Comparison of ENCODE assay signal across 14 cellular contexts in genomic region chr1:31768939-31769704, GRCh38. TPM values are rescaled to one million over a fixed set of nuclear protein-coding genes. Genes with fewer than 3 reads are reported as not detected.
DNase-seq lines count a peak whose midpoint lies in the region; ATAC-seq and TF ChIP-seq lines count a peak whose summit lies in the region.
"Had no signal": no experiment of that assay in that cellular context is flagged by ENCODE, and none has a peak within 500 bp of the region (broad histone marks: within the 10 kb centered on the region; RNA-seq: fewer than 3 reads in every experiment).

No MANE protein-coding gene starts in this region.

- H3K79me2 ChIP-seq in SK-N-SH (ENCODE audit: insufficient read depth): no peaks in the 10 kb centered on the region

- no peak overlapping the region for H3K27ac Mint-ChIP-seq in activated CD8-positive, alpha-beta T cell treated with anti-CD3 and anti-CD28 coated beads for 36 hours
- H3K27ac Mint-ChIP-seq in activated CD8-positive, alpha-beta T cell treated with anti-CD3 and anti-CD28 coated beads, Interleukin-2, amount 10 ng/mL, durations not matched to agents 7 days and 5 days: no peak overlapping the region

- no peak overlapping the region for H3K9ac ChIP-seq in SK-N-SH

- CTCF ChIA-PET in activated CD8-positive, alpha-beta T cell treated with anti-CD3 and anti-CD28 coated beads for 36 hours (lab: Charles Lee): interaction anchor here (2.0 to 14.2 kb wide), 2 partner anchors 9 to 19 kb away, joined by 5 to 129 read pairs; no protein-coding TSS in a partner anchor
- CTCF ChIA-PET in activated CD8-positive, alpha-beta T cell treated with anti-CD3 and anti-CD28 coated beads, Interleukin-2, amount 10 ng/mL, durations not matched to agents 7 days and 5 days (lab: Charles Lee): interaction anchor here (1.5 kb wide), 1 partner anchor 20 kb away, joined by 4 read pairs; no protein-coding TSS in a partner anchor
- CTCF ChIA-PET in SK-N-SH (lab: Yijun Ruan, JAX): interaction anchor here (1.3 to 25.0 kb wide), 4 partner anchors 16 to 195 kb away, joined by 3 to 707 read pairs (median 16); no protein-coding TSS in a partner anchor

- no peaks in the 10 kb centered on the region for H3K9me3 Mint-ChIP-seq in activated CD8-positive, alpha-beta T cell treated with anti-CD3 and anti-CD28 coated beads for 36 hours
- no peaks in the 10 kb centered on the region for H3K9me3 Mint-ChIP-seq in activated CD8-positive, alpha-beta T cell treated with anti-CD3 and anti-CD28 coated beads, Interleukin-2, amount 10 ng/mL, durations not matched to agents 7 days and 5 days (ENCODE audit: insufficient read depth)

- no peaks in the 10 kb centered on the region for H3K9me2 ChIP-seq in SK-N-SH

- H3K4me2 ChIP-seq in SK-N-SH: peak overlapping the region; percentile 13; the same call in 1 of the 2 replicates

- intact Hi-C loops in activated CD8-positive, alpha-beta T cell treated with anti-CD3 and anti-CD28 coated beads for 36 hours (cut with micrococcal nuclease): loop anchor here (10.0 kb wide), 1 partner anchor 54 kb away; no protein-coding TSS in a partner anchor
- intact Hi-C loops in left colon (cut with DNase I, micrococcal nuclease): no loop called here

- H3K27ac ChIP-seq in SK-N-SH (ENCODE audit: low read depth in 2 of 2, low read length in 1 of 2): peak overlapping the region in 1 of 2 experiments; percentile 97; a peak in 2 of 4 replicates
- H3K27ac ChIP-seq: epithelial cell of prostate, pancreas had no signal

- no peaks in the 10 kb centered on the region for H3K36me3 Mint-ChIP-seq in activated CD8-positive, alpha-beta T cell treated with anti-CD3 and anti-CD28 coated beads for 36 hours (ENCODE audit: low read depth)
- no peaks in the 10 kb centered on the region for H3K36me3 Mint-ChIP-seq in activated CD8-positive, alpha-beta T cell treated with anti-CD3 and anti-CD28 coated beads, Interleukin-2, amount 10 ng/mL, durations not matched to agents 7 days and 5 days (ENCODE audit: low read depth)

- 59% methylated on average over 5 of the region's 5 CpGs for WGBS in SK-N-SH (ENCODE audit: low lambda C conversion rate)

- no peak for TF ChIP-seq CTCF in activated CD8-positive, alpha-beta T cell treated with anti-CD3 and anti-CD28 coated beads for 36 hours (IDR thresholded peaks at IDR 0.05)
- no peak for TF ChIP-seq CTCF in SK-N-SH (IDR thresholded peaks at IDR 0.05)

- H3F3A ChIP-seq in SK-N-SH (replicated peaks; ENCODE audit: insufficient read depth): peaks cover 5% of the 10 kb centered on the region

- peak; percentile 31 for DNase-seq in activated CD8-positive, alpha-beta T cell treated with anti-CD3 and anti-CD28 coated beads for 36 hours
- DNase-seq in activated CD8-positive, alpha-beta T cell treated with anti-CD3 and anti-CD28 coated beads, Interleukin-2, amount 10 ng/mL, durations not matched to agents 7 days and 5 days: no peak
- DNase-seq in GF-D8 (lab: John Stamatoyannopoulos, UW) (peak; percentile 2), SK-N-SH (no peak), left colon (no peak)
- DNase-seq: hippocampal formation, NCI-H1436 had no signal

- H3K36me3 ChIP-seq in SK-N-SH (replicated peaks in 1 of 2; ENCODE audit: control insufficient read depth in 1 of 2, insufficient read depth in 2 of 2, low read length in 1 of 2): no peaks in the 10 kb centered on the region
- H3K36me3 ChIP-seq: pancreas had no signal

- peaks cover 0 to 83% of the 10 kb centered on the region in 2 experiments; a peak in 3 of 4 replicates for H3K4me1 ChIP-seq in SK-N-SH (ENCODE audit: control insufficient read depth in 1 of 2, insufficient read depth in 2 of 2, low read depth in 1 of 2, low read length in 1 of 2)

- TF ChIP-seq EP300 in SK-N-SH (IDR thresholded peaks at IDR 0.05; ENCODE audit: borderline replicate concordance in 1 of 2, low read depth in 1 of 2, low read length in 1 of 2): no peak

- H3K27me3 ChIP-seq in SK-N-SH (ENCODE audit: insufficient read depth): no peaks in the 10 kb centered on the region

- H2AFZ ChIP-seq in SK-N-SH (ENCODE audit: low read depth): no peak overlapping the region

- H3K4me3 ChIP-seq in SK-N-SH (ENCODE audit: low read depth in 2 of 2, low read length in 1 of 2): no peak overlapping the region
- H3K4me3 ChIP-seq: lung, pancreas had no signal

- H3K9me3 ChIP-seq in SK-N-SH: no peaks in the 10 kb centered on the region
- H3K9me3 ChIP-seq: pancreas had no signal

- peaks cover 48% of the 10 kb centered on the region for H3K4me1 Mint-ChIP-seq in activated CD8-positive, alpha-beta T cell treated with anti-CD3 and anti-CD28 coated beads for 36 hours (ENCODE audit: low read depth)
- peaks cover 27% of the 10 kb centered on the region for H3K4me1 Mint-ChIP-seq in activated CD8-positive, alpha-beta T cell treated with anti-CD3 and anti-CD28 coated beads, Interleukin-2, amount 10 ng/mL, durations not matched to agents 7 days and 5 days (ENCODE audit: low read depth)

- peak; percentile 45 for ATAC-seq in activated CD8-positive, alpha-beta T cell treated with anti-CD3 and anti-CD28 coated beads for 36 hours
- no peak for ATAC-seq in activated CD8-positive, alpha-beta T cell treated with anti-CD3 and anti-CD28 coated beads, Interleukin-2, amount 10 ng/mL, durations not matched to agents 7 days and 5 days
- ATAC-seq in left colon (peak; percentile 18), HG03045 (IDR thresholded peaks at IDR 0.05; ENCODE audit: unreplicated experiment) (no peak), GM21529 (IDR thresholded peaks at IDR 0.05; ENCODE audit: unreplicated experiment) (no peak), GM21619 (IDR thresholded peaks at IDR 0.05; ENCODE audit: unreplicated experiment) (no peak)

- H4K20me1 ChIP-seq in SK-N-SH (ENCODE audit: insufficient read depth): no peaks in the 10 kb centered on the region

- H3K4me3 Mint-ChIP-seq in activated CD8-positive, alpha-beta T cell treated with anti-CD3 and anti-CD28 coated beads for 36 hours: no peak overlapping the region
- no peak overlapping the region for H3K4me3 Mint-ChIP-seq in activated CD8-positive, alpha-beta T cell treated with anti-CD3 and anti-CD28 coated beads, Interleukin-2, amount 10 ng/mL, durations not matched to agents 7 days and 5 days

- TF ChIP-seq RAD21 in SK-N-SH (IDR thresholded peaks at IDR 0.05; ENCODE audit: low read length): no peak

- POLR2A ChIA-PET in activated CD8-positive, alpha-beta T cell treated with anti-CD3 and anti-CD28 coated beads for 36 hours (lab: Charles Lee): interaction anchor here (0.8 to 1.7 kb wide), 3 partner anchors 15 to 170 kb away, joined by 3 to 5 read pairs (median 3); no protein-coding TSS in a partner anchor
- POLR2A ChIA-PET in activated CD8-positive, alpha-beta T cell treated with anti-CD3 and anti-CD28 coated beads, Interleukin-2, amount 10 ng/mL, durations not matched to agents 7 days and 5 days (lab: Charles Lee): no interaction called here
- POLR2A ChIA-PET in SK-N-SH (lab: Yijun Ruan, JAX): interaction anchor here (1.4 to 2.2 kb wide), 2 partner anchors 14 to 20 kb away, joined by 13 to 67 read pairs; no protein-coding TSS in a partner anchor

- H3K27me3 Mint-ChIP-seq in activated CD8-positive, alpha-beta T cell treated with anti-CD3 and anti-CD28 coated beads for 36 hours: peaks cover 19% of the 10 kb centered on the region
- H3K27me3 Mint-ChIP-seq in activated CD8-positive, alpha-beta T cell treated with anti-CD3 and anti-CD28 coated beads, Interleukin-2, amount 10 ng/mL, durations not matched to agents 7 days and 5 days (ENCODE audit: low read depth): peaks cover 60% of the 10 kb centered on the region

TF ChIP-seq in SK-N-SH, 30 proteins besides CTCF, POLR2A, EP300 and RAD21:
- TF ChIP-seq GATA2 (CRISPR knock-in tag; IDR thresholded peaks at IDR 0.05) (peak; percentile 15; the same call in 1 of the 2 replicates), IRF3 (IDR thresholded peaks at IDR 0.05; ENCODE audit: low read depth, low read length) (no peak)

RNA-seq across cellular contexts. Expression of gene ADGRB2, which starts 5.0 kb away (rescaled TPM):
- total RNA-seq in activated CD8-positive, alpha-beta T cell treated with anti-CD3 and anti-CD28 coated beads for 36 hours: under 1 TPM; 0.54 to 0.56 TPM
- total RNA-seq in activated CD8-positive, alpha-beta T cell treated with anti-CD3 and anti-CD28 coated beads, Interleukin-2, amount 10 ng/mL, durations not matched to agents 7 days and 5 days: under 1 TPM; 0.05 to 0.37 TPM
- polyA plus RNA-seq in SK-N-SH (2012; rRNA removed): 10.6 and 13.0 TPM in 2 replicates
- 4.3 and 8.4 TPM in 2 replicates for polyA plus RNA-seq in SK-N-SH (2012; cell fraction: cytosol; rRNA removed)
- polyA plus RNA-seq in SK-N-SH (2012; cell fraction: nucleus; rRNA removed): 41.8 and 66.9 TPM in 2 replicates
- under 1 TPM; 0.79 to 0.89 TPM for total RNA-seq in left colon

RNA-seq across cellular contexts. Expression of gene SPOCD1, which starts 46.7 kb away (rescaled TPM):
- total RNA-seq in activated CD8-positive, alpha-beta T cell treated with anti-CD3 and anti-CD28 coated beads for 36 hours: not detected
- total RNA-seq in activated CD8-positive, alpha-beta T cell treated with anti-CD3 and anti-CD28 coated beads, Interleukin-2, amount 10 ng/mL, durations not matched to agents 7 days and 5 days: not detected
- polyA plus RNA-seq in SK-N-SH (2012; rRNA removed): 10.7 and 12.5 TPM in 2 replicates
- polyA plus RNA-seq in SK-N-SH (2012; cell fraction: cytosol; rRNA removed): 3.8 and 5.7 TPM in 2 replicates
- polyA plus RNA-seq in SK-N-SH (2012; cell fraction: nucleus; rRNA removed): 42.6 and 46.9 TPM in 2 replicates
- under 1 TPM; 0.45 to 0.79 TPM for total RNA-seq in left colon
- total RNA-seq: T-helper 2 cell treated with Interferon-gamma antibody and Interleukin-4, amounts not matched to agents 100 ng/mL and 5 ng/mL, for 36 hours had no signal

Comparison
In these comparisons a context has a peak if more than half of its experiments do, and no peak if none do; other contexts are left out.
1. ATAC-seq: peak in activated CD8-positive, alpha-beta T cell treated with anti-CD3 and anti-CD28 coated beads for 36 hours (single experiment) and left colon (single experiment); none in activated CD8-positive, alpha-beta T cell treated with anti-CD3 and anti-CD28 coated beads, Interleukin-2, amount 10 ng/mL, durations not matched to agents 7 days and 5 days (single experiment), HG03045 (single experiment), GM21529 (single experiment) and GM21619 (single experiment).
2. DNase-seq: peak in activated CD8-positive, alpha-beta T cell treated with anti-CD3 and anti-CD28 coated beads for 36 hours (single experiment) and GF-D8 (single experiment); none in activated CD8-positive, alpha-beta T cell treated with anti-CD3 and anti-CD28 coated beads, Interleukin-2, amount 10 ng/mL, durations not matched to agents 7 days and 5 days (single experiment), SK-N-SH (single experiment) and left colon (0 of 2).